ENCODE assay signal across 2 cellular contexts in the genomic region with DNA sequence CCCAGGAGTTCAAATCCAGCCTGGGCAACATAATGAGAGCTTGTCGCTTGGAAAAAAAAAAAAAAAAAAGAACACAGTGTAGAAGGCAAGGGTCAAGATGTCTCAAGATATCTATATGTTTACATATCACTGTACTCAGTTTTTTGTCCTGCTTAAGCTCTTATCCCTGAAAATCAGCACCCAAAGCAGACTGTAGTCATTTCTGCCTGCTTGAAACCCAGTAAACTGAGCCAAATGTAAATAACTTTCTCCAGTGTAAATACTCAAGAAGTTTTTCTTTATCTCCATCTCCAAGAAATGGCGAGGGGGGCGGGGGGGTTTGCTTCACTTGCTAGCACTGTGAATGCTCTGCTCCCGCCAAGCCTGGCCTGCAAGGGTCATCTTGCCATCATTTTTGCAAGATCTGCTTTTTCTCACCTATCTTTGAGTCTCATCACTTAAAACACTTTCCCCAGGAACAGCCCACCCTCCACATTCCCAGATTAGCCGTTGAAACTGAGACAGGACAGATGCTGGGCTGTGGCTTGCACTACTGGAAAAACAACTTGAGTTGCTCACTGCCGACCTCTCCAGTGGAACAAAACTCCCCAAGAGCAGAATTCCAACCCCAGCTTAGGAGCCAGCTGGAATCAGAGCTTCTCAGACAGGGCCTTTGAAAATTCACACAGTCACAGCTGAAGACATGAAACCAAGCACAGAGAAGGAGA.
A peak's percentile ranks its signal among the peaks of the same experiment; 100 is the strongest.
TF ChIP-seq lines count a peak whose summit lies in the region.

No MANE protein-coding gene starts in this region.

TF ChIP-seq in HEK293, 187 proteins besides CTCF, POLR2A, EP300 and RAD21:
- TF ChIP-seq, protein P1, sequence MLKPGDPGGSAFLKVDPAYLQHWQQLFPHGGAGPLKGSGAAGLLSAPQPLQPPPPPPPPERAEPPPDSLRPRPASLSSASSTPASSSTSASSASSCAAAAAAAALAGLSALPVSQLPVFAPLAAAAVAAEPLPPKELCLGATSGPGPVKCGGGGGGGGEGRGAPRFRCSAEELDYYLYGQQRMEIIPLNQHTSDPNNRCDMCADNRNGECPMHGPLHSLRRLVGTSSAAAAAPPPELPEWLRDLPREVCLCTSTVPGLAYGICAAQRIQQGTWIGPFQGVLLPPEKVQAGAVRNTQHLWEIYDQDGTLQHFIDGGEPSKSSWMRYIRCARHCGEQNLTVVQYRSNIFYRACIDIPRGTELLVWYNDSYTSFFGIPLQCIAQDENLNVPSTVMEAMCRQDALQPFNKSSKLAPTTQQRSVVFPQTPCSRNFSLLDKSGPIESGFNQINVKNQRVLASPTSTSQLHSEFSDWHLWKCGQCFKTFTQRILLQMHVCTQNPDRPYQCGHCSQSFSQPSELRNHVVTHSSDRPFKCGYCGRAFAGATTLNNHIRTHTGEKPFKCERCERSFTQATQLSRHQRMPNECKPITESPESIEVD (tag by site-specific recombination; IDR thresholded peaks at IDR 0.05) = peak; percentile 68
- peak; percentile 35; the same call in 1 of the 2 replicates for TF ChIP-seq TRIM28 (IDR thresholded peaks at IDR 0.05; ENCODE audit: borderline replicate concordance, low read length)
- TF ChIP-seq, protein P2, sequence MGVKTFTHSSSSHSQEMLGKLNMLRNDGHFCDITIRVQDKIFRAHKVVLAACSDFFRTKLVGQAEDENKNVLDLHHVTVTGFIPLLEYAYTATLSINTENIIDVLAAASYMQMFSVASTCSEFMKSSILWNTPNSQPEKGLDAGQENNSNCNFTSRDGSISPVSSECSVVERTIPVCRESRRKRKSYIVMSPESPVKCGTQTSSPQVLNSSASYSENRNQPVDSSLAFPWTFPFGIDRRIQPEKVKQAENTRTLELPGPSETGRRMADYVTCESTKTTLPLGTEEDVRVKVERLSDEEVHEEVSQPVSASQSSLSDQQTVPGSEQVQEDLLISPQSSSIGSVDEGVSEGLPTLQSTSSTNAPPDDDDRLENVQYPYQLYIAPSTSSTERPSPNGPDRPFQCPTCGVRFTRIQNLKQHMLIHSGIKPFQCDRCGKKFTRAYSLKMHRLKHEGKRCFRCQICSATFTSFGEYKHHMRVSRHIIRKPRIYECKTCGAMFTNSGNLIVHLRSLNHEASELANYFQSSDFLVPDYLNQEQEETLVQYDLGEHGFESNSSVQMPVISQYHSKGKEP (tag by site-specific recombination; IDR thresholded peaks at IDR 0.05) = no peak

TF ChIP-seq in H1, 55 proteins besides CTCF, POLR2A, EP300 and RAD21:
- TF ChIP-seq EGR1 (IDR thresholded peaks at IDR 0.05; ENCODE audit: borderline replicate concordance, low read depth, low read length) = no peak
- no peak for TF ChIP-seq USF2 (IDR thresholded peaks at IDR 0.05; ENCODE audit: low read length)
- TF ChIP-seq CEBPB (IDR thresholded peaks at IDR 0.05; ENCODE audit: low read depth, low read length) = no peak
- TF ChIP-seq EZH2 (IDR thresholded peaks at IDR 0.05; ENCODE audit: low read depth, low read length, severe bottlenecking) = no peak
- TF ChIP-seq CBX8 (IDR thresholded peaks at IDR 0.05; ENCODE audit: borderline replicate concordance, low read depth, low read length) = no peak
- TF ChIP-seq GABPA (IDR thresholded peaks at IDR 0.05; ENCODE audit: borderline replicate concordance, insufficient read depth, low read length) = no peak
- no peak for TF ChIP-seq MAX (IDR thresholded peaks at IDR 0.05)
- TF ChIP-seq SAP30 (IDR thresholded peaks at IDR 0.05; ENCODE audit: insufficient read depth, insufficient replicate concordance, low read length) = no peak
- TF ChIP-seq, protein P3, sequence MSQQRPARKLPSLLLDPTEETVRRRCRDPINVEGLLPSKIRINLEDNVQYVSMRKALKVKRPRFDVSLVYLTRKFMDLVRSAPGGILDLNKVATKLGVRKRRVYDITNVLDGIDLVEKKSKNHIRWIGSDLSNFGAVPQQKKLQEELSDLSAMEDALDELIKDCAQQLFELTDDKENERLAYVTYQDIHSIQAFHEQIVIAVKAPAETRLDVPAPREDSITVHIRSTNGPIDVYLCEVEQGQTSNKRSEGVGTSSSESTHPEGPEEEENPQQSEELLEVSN (IDR thresholded peaks at IDR 0.05) = no peak
